ENCODE assay signal across 8 cellular contexts in the genomic region with DNA sequence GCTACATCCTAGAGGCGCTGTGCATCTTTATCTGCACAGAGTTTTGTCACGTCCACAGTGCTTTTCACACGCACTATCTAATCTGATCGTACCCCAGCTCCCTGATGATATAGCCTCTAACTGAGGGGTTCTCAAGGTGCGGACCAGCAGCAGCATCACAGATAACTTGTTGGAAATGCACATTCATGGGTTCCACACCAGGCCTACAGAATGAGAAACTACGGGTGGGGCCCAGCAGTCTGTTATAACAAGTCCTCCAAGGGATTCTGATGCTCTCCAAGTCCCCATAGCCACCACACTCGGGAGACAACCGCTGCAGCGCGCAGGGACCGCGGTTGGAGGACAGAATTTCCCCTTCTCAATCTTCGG. TPM values are rescaled to one million over a fixed set of nuclear protein-coding genes. Genes with fewer than 3 reads are reported as not detected.
DNase-seq lines count a peak whose midpoint lies in the region; FAIRE-seq and TF ChIP-seq lines count a peak whose summit lies in the region.

No MANE protein-coding gene starts in this region.

- H2BK5ac ChIP-seq in mesendoderm (ENCODE audit: low read length) = no peak overlapping the region

- H3K4me3 ChIP-seq in breast epithelium = peak overlapping the region; percentile 97 to 100 (median 98)
- no peak overlapping the region for H3K4me3 ChIP-seq in mesendoderm (ENCODE audit: low read length)
- peak overlapping the region; percentile 90 to 99 for H3K4me3 ChIP-seq in vagina

- no peak overlapping the region for H4K5ac ChIP-seq in mesendoderm (ENCODE audit: low read length)

- no peak for TF ChIP-seq POLR2A in breast epithelium (IDR thresholded peaks at IDR 0.05)
- no peak for TF ChIP-seq POLR2A in vagina (IDR thresholded peaks at IDR 0.05)

- TF ChIP-seq CTCF in breast epithelium (IDR thresholded peaks at IDR 0.05) (no peak), vagina (IDR thresholded peaks at IDR 0.05) (no peak), D721Med (IDR thresholded peaks at IDR 0.05; ENCODE audit: insufficient read depth, missing control alignments) (no peak)

- H3K79me2 ChIP-seq in mesendoderm (ENCODE audit: control insufficient read depth, insufficient read depth, low read length) = peaks cover 31% of the 10 kb centered on the region

- H3K27ac ChIP-seq in breast epithelium (peak overlapping the region; percentile 94 to 98), mesendoderm (ENCODE audit: low read depth, low read length) (peak overlapping the region; percentile 1), vagina (peak overlapping the region; percentile 96)

- H3K4me1 ChIP-seq in breast epithelium (peaks cover 0 to 12% of the 10 kb centered on the region in 2 donors), mesendoderm (ENCODE audit: control insufficient read depth, low read depth, low read length) (no peaks in the 10 kb centered on the region), vagina (peaks cover 42% of the 10 kb centered on the region)

- WGBS in mesendoderm (ENCODE audit: extremely low coverage, insufficient coverage, low lambda C conversion rate) = no CpG with 5 or more reads among the region's 13 CpGs

- H3K4me2 ChIP-seq in mesendoderm (ENCODE audit: low read length) = peak overlapping the region; percentile 32

- no peak for FAIRE-seq in D721Med (lab: Jason Lieb, UNC)

- peak overlapping the region; percentile 53 for H3K56ac ChIP-seq in mesendoderm (ENCODE audit: low read length)

- no peak overlapping the region for H3K23ac ChIP-seq in mesendoderm (ENCODE audit: low read length)

- H3K27me3 ChIP-seq in breast epithelium (no peaks in the 10 kb centered on the region), mesendoderm (ENCODE audit: insufficient read depth, low read length, poor library complexity) (no peaks in the 10 kb centered on the region), vagina (no peaks in the 10 kb centered on the region)

- H3K4ac ChIP-seq in mesendoderm (ENCODE audit: low read depth, low read length) = peak overlapping the region; percentile 50

- peak; percentile 2 for DNase-seq in stimulated activated CD8-positive, alpha-beta memory T cell treated with anti-CD3 and anti-CD28 coated beads, Interleukin-12 subunit alpha, Interleukin-12 subunit beta, amount 100 ng/mL, for 1 hour (ENCODE audit: low read depth)
- DNase-seq in stimulated activated CD8-positive, alpha-beta memory T cell treated with anti-CD3 and anti-CD28 coated beads, Interleukin-4, amount 100 ng/mL, for 48 hours = no peak
- DNase-seq in breast epithelium (ENCODE audit: low spot score in 2 of 2) (no peak), mesendoderm (no peak), vagina (ENCODE audit: extremely low spot score in 2 of 2) (peak in 1 of 2 donors; percentile 93), D721Med (ENCODE audit: insufficient read length, low spot score) (no peak), medulla oblongata (ENCODE audit: extremely low spot score) (no peak)
- DNase-seq in stimulated activated CD4-positive, alpha-beta T cell treated with anti-CD3 and anti-CD28 coated beads, Interleukin-15, amount 100 ng/mL, for 24 hours = no peak

- H2AK5ac ChIP-seq in mesendoderm (ENCODE audit: low read length) = no peak overlapping the region

- H4K8ac ChIP-seq in mesendoderm (ENCODE audit: low read depth, low read length) = no peak overlapping the region

- peak overlapping the region; percentile 39 for H3K9ac ChIP-seq in mesendoderm (ENCODE audit: low read length)

- H3K18ac ChIP-seq in mesendoderm (ENCODE audit: low read length) = no peak overlapping the region

- H3K36me3 ChIP-seq in breast epithelium (no peaks in the 10 kb centered on the region), mesendoderm (ENCODE audit: control insufficient read depth, insufficient read depth, low read length) (peaks cover 6% of the 10 kb centered on the region), vagina (peaks cover 0 to 22% of the 10 kb centered on the region in 2 donors)

- H3K79me1 ChIP-seq in mesendoderm (ENCODE audit: low read length) = peaks cover 8% of the 10 kb centered on the region

- intact Hi-C loops in breast epithelium (cut with DNase I; ENCODE audit: low total_unique reads) = loop anchor here (5.0 to 10.0 kb wide), 2 partner anchors 54 to 99 kb away; partner anchors contain the start of gene CLK1
- intact Hi-C loops in vagina (cut with DNase I) = loop anchor here (5.0 kb wide), 1 partner anchor 51 kb away; the partner anchor contains the start of gene CLK1

- H3K9me3 ChIP-seq in breast epithelium (no peaks in the 10 kb centered on the region), vagina (no peaks in the 10 kb centered on the region)

- H2BK120ac ChIP-seq in mesendoderm (ENCODE audit: low read depth, low read length) = no peak overlapping the region

- H2BK15ac ChIP-seq in mesendoderm (replicated peaks; ENCODE audit: low read depth) = no peak overlapping the region

RNA-seq across cellular contexts. Expression of gene BZW1, which starts 0.8 kb away (rescaled TPM):
- total RNA-seq in breast epithelium = 100 to 1,000 TPM; 309 to 422 (median 326) TPM
- 242 TPM for polyA plus RNA-seq in mesendoderm (2013, experiment 1 of 2)
- polyA plus RNA-seq in mesendoderm (2013, experiment 2 of 2) = 238 TPM
- 128 TPM for total RNA-seq in vagina

RNA-seq across cellular contexts. Expression of gene CLK1, which starts 53.5 kb away (rescaled TPM):
- total RNA-seq in breast epithelium (100 to 1,000 TPM; 124 to 350 (median 237) TPM), vagina (184 TPM)
- 33.3 TPM for polyA plus RNA-seq in mesendoderm (2013, experiment 1 of 2)
- polyA plus RNA-seq in mesendoderm (2013, experiment 2 of 2) = 34.0 TPM

Comparison
In these comparisons a context has a peak if more than half of its experiments do, and no peak if none do; other contexts are left out.
1. H3K27ac ChIP-seq: peak in every context shown above with its lines; median percentile 96 in breast epithelium; 96 in vagina; 1 in mesendoderm.